1 cellular context compared by ENCODE assay signal in the genomic region with DNA sequence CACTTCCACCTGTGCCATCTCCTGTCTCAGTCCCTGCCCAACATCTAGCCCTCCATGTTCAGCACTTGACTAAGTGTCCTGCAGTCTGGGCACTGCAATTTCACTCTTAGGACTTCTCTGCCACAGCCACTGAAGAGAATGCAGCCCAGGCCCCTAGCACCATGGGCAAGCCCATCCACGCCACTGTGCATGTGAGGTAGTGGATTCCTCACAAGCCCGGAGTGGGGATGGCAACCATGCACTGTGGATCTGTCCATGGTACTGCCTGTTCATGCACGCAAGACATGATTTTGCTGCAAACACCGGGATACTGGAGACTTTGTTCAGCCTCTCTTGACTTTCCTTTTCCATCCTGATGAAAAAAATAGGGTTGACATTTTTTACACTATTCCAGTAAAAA.
TF ChIP-seq lines count a peak whose summit lies in the region.

No MANE protein-coding gene starts in this region.

TF ChIP-seq in H1, 55 proteins besides CTCF, POLR2A, EP300 and RAD21 (continued from another document):
- TF ChIP-seq SIN3A (conservative IDR thresholded peaks at IDR 0.05 in 1 of 2, IDR thresholded peaks at IDR 0.05 in 1 of 2; ENCODE audit: low read depth in 1 of 2, low read length in 2 of 2) (no peak), RBBP5 (IDR thresholded peaks at IDR 0.05; ENCODE audit: borderline replicate concordance, low read depth, low read length) (no peak)
